In the genomic region with DNA sequence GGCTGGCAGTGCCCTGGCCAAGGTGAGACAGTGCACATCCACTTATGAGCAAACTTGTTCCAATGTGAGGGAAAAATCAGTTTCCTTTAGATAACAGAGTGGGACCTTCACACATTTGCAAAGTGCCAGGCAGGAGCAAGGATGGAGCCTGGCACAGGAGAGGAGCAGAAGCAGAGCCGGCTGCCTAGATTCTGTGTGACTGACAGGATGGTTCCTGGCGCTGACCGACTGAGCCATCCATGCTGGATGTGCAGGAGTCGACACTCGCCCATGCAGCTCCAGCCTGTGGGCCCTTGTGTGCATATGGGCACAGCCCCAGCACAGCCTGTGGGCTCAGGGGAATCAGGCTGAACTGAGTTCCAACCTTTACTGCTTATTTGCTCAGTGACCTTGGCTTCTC, we compare ENCODE assay signal across 26 cellular contexts.
DNase-seq lines count a peak whose midpoint lies in the region; ATAC-seq, FAIRE-seq and TF ChIP-seq lines count a peak whose summit lies in the region.
"Had no signal": no experiment of that assay in that cellular context is flagged by ENCODE, and none has a peak within 500 bp of the region (broad histone marks: within the 10 kb centered on the region; RNA-seq: fewer than 3 reads in every experiment).

No MANE protein-coding gene starts in this region.

- no peak overlapping the region for H3K4ac ChIP-seq in mesendoderm (ENCODE audit: low read depth, low read length)

- H3K4me3 Mint-ChIP-seq in CD4-positive, alpha-beta memory T cell: no peak overlapping the region
- H3K4me3 Mint-ChIP-seq: GM23338, T-helper 17 cell had no signal

- no peaks in the 10 kb centered on the region for H3K9me2 ChIP-seq in OCI-LY7 (ENCODE audit: insufficient read depth, low read length)

- no peak overlapping the region for H2BK5ac ChIP-seq in mesendoderm (ENCODE audit: low read length)

- no peak overlapping the region for H4K5ac ChIP-seq in mesendoderm (ENCODE audit: low read length)

- POLR2A ChIA-PET in OCI-LY7 (lab: Charles Lee): interaction anchor here (0.8 to 1.3 kb wide), 2 partner anchors 9 to 21 kb away, joined by 3 to 4 read pairs; no protein-coding TSS in a partner anchor
- POLR2A ChIA-PET in CD4-positive, alpha-beta memory T cell (lab: Charles Lee; ENCODE audit: partially characterized antibody): no interaction called here

- TF ChIP-seq CTCF in OCI-LY7 (conservative IDR thresholded peaks at IDR 0.05; ENCODE audit: low read length): no peak

- no peak overlapping the region for H3K27ac Mint-ChIP-seq in CD4-positive, alpha-beta memory T cell
- H3K27ac Mint-ChIP-seq: GM23338, T-helper 17 cell had no signal

- H3K36me3 ChIP-seq in KOPT-K1 (ENCODE audit: insufficient read depth, low read length): no peaks in the 10 kb centered on the region
- H3K36me3 ChIP-seq in OCI-LY7 (ENCODE audit: insufficient read depth, low read length): no peaks in the 10 kb centered on the region
- H3K36me3 ChIP-seq in mesendoderm (ENCODE audit: control insufficient read depth, insufficient read depth, low read length): no peaks in the 10 kb centered on the region
- no peaks in the 10 kb centered on the region for H3K36me3 ChIP-seq in small intestine (ENCODE audit: control insufficient read depth in 2 of 2, insufficient read depth in 2 of 2, low read length in 2 of 2)
- no peaks in the 10 kb centered on the region for H3K36me3 ChIP-seq in CD4-positive, alpha-beta memory T cell (ENCODE audit: insufficient read depth, low read length)

- ATAC-seq in HG03280 (IDR thresholded peaks at IDR 0.05; ENCODE audit: unreplicated experiment): no peak
- ATAC-seq: GM23338, T-helper 17 cell had no signal

- H3K4me3 ChIP-seq in OCI-LY7 (ENCODE audit: low read depth, low read length, poor library complexity, severe bottlenecking) (no peak overlapping the region), mesendoderm (ENCODE audit: low read length) (no peak overlapping the region), small intestine (ENCODE audit: low read depth in 1 of 2, low read length in 2 of 2) (no peak overlapping the region)
- H3K4me3 ChIP-seq in CD4-positive, alpha-beta memory T cell (ENCODE audit: low read length in 2 of 2): no peak overlapping the region
- H3K4me3 ChIP-seq: GM23338, SK-N-MC had no signal

- H3K4me2 ChIP-seq in OCI-LY7 (ENCODE audit: low read length) (0 out of 2 replicates have a peak overlapping the region, but pooled peaks have one; percentile 10), mesendoderm (ENCODE audit: low read length) (no peak overlapping the region)
- H3K4me2 ChIP-seq: GM23338 had no signal

- H3K9me3 ChIP-seq in KOPT-K1 (ENCODE audit: insufficient read depth, low read length, poor library complexity, severe bottlenecking): no peaks in the 10 kb centered on the region
- H3K9me3 ChIP-seq in OCI-LY7 (ENCODE audit: low read length): no peaks in the 10 kb centered on the region
- H3K9me3 ChIP-seq in small intestine (ENCODE audit: control insufficient read depth, low read depth): no peaks in the 10 kb centered on the region
- no peaks in the 10 kb centered on the region for H3K9me3 ChIP-seq in CD4-positive, alpha-beta memory T cell (ENCODE audit: control insufficient read depth in 1 of 2, low read length in 2 of 2)

- DNase-seq in DMS153 (lab: John Stamatoyannopoulos, UW): peak; percentile 81
- no peak for DNase-seq in DMS153 treated with DMSO at 0.1 percent for 48 hours (lab: John Stamatoyannopoulos, UW; ENCODE audit: unreplicated experiment)
- DNase-seq in OCI-LY7 (ENCODE audit: low spot score): no peak
- no peak for DNase-seq in mesendoderm
- DNase-seq in small intestine: no peak
- no peak for DNase-seq in CD4-positive, alpha-beta memory T cell
- DNase-seq: ACHN, C1 segment of cervical spinal cord, DMS79, HCEC 1CT, IMR-90, Karpas-422, NCI-H1417 treated with DMSO at 0.1 percent for 48 hours, NCI-H1930, NCI-H524 treated with DMSO at 0.1 percent for 48 hours, SHP77 treated with DMSO at 0.1 percent for 48 hours, SW 1271, T-helper 17 cell had no signal

- no peaks in the 10 kb centered on the region for H4K20me1 ChIP-seq in OCI-LY7 (ENCODE audit: insufficient read depth, low read length)

- no peak overlapping the region for H3K23ac ChIP-seq in mesendoderm (ENCODE audit: low read length)

- WGBS in mesendoderm (ENCODE audit: extremely low coverage, insufficient coverage, low lambda C conversion rate): no CpG with 5 or more reads among the region's 5 CpGs
- WGBS in small intestine, 3 donors: 74 to 81% (median 79%) methylated on average over 5 of the region's 5 CpGs

- no peak overlapping the region for H4K8ac ChIP-seq in mesendoderm (ENCODE audit: low read depth, low read length)

- H2BK120ac ChIP-seq in mesendoderm (ENCODE audit: low read depth, low read length): no peak overlapping the region

- BruUV-seq in OCI-LY7 (replicated peaks; lab: Mats Ljungman, UMichigan): no TSS peak

- H3K79me1 ChIP-seq in mesendoderm (ENCODE audit: low read length): no peaks in the 10 kb centered on the region

- intact Hi-C loops in OCI-LY7 (cut with micrococcal nuclease; ENCODE audit: unreplicated experiment): no loop called here
- intact Hi-C loops in CD4-positive, alpha-beta memory T cell (cut with micrococcal nuclease): no loop called here

- peaks cover 0 to 9% (median under 1%) of the 10 kb centered on the region in 4 donors for H3K4me1 Mint-ChIP-seq in CD4-positive, alpha-beta memory T cell
- H3K4me1 Mint-ChIP-seq: GM23338 had no signal

- CTCF ChIA-PET in OCI-LY7 (lab: Charles Lee; ENCODE audit: unreplicated experiment): no interaction called here
- CTCF ChIA-PET in CD4-positive, alpha-beta memory T cell (lab: Charles Lee; ENCODE audit: partially characterized antibody): no interaction called here

- no peak overlapping the region for H2AK5ac ChIP-seq in mesendoderm (ENCODE audit: low read length)

- H3K27me3 ChIP-seq in mesendoderm (ENCODE audit: insufficient read depth, low read length, poor library complexity) (no peaks in the 10 kb centered on the region), small intestine (ENCODE audit: control insufficient read depth in 2 of 2, insufficient read depth in 2 of 2, low read length in 2 of 2) (no peaks in the 10 kb centered on the region)
- no peaks in the 10 kb centered on the region for H3K27me3 ChIP-seq in CD4-positive, alpha-beta memory T cell (ENCODE audit: insufficient read depth, low read length)

- no peak overlapping the region for H2AFZ ChIP-seq in OCI-LY7 (ENCODE audit: low read length)
- H2AFZ ChIP-seq: GM23338 had no signal

- peak overlapping the region; percentile 17 for H3K56ac ChIP-seq in mesendoderm (ENCODE audit: low read length)

- H3K27ac ChIP-seq in KOPT-K1 (ENCODE audit: low read depth, low read length, poor library complexity, severe bottlenecking): peak overlapping the region; percentile 44
- no peak overlapping the region for H3K27ac ChIP-seq in OCI-LY7 (ENCODE audit: low read depth, low read length, poor library complexity, severe bottlenecking)
- no peak overlapping the region for H3K27ac ChIP-seq in mesendoderm (ENCODE audit: low read depth, low read length)
- H3K27ac ChIP-seq in small intestine (ENCODE audit: low read depth in 1 of 2, low read length in 1 of 2): no peak overlapping the region
- H3K27ac ChIP-seq in CD4-positive, alpha-beta memory T cell (ENCODE audit: low read depth, low read length): no peak overlapping the region
- H3K27ac ChIP-seq: 22Rv1, RWPE1, SK-N-MC had no signal

- H3K36me3 Mint-ChIP-seq in CD4-positive, alpha-beta memory T cell: no peaks in the 10 kb centered on the region

- no peak overlapping the region for H3K9ac ChIP-seq in mesendoderm (ENCODE audit: low read length)

- H2BK15ac ChIP-seq in mesendoderm (replicated peaks; ENCODE audit: low read depth): no peak overlapping the region

- H3K27me3 Mint-ChIP-seq in CD4-positive, alpha-beta memory T cell: no peaks in the 10 kb centered on the region

- H3K18ac ChIP-seq in mesendoderm (ENCODE audit: low read length): no peak overlapping the region

- H3K9me3 Mint-ChIP-seq in CD4-positive, alpha-beta memory T cell: peaks cover 0 to 1% (median 0%) of the 10 kb centered on the region in 8 donors

- no peak for FAIRE-seq in small intestine (lab: Jason Lieb, UNC)
- FAIRE-seq: D721Med, GM12891 had no signal

- H3K4me1 ChIP-seq in OCI-LY7 (ENCODE audit: insufficient read depth, low read length, poor library complexity, severe bottlenecking) (peaks cover 42% of the 10 kb centered on the region), mesendoderm (ENCODE audit: control insufficient read depth, low read depth, low read length) (peaks cover 10% of the 10 kb centered on the region), small intestine (ENCODE audit: control insufficient read depth in 2 of 2, insufficient read depth in 1 of 2, low read depth in 1 of 2, low read length in 1 of 2) (no peaks in the 10 kb centered on the region)
- peaks cover 3% of the 10 kb centered on the region for H3K4me1 ChIP-seq in CD4-positive, alpha-beta memory T cell (ENCODE audit: insufficient read depth, low read length)

- H3K79me2 ChIP-seq in OCI-LY7 (ENCODE audit: insufficient read depth, low read depth, low read length) (no peaks in the 10 kb centered on the region), mesendoderm (ENCODE audit: control insufficient read depth, insufficient read depth, low read length) (no peaks in the 10 kb centered on the region)
